ENCODE assay signal across 8 cellular contexts in genomic region chr9:97510797-97511761, GRCh38. TPM values are rescaled to one million over a fixed set of nuclear protein-coding genes. Genes with fewer than 3 reads are reported as not detected.
DNase-seq lines count a peak whose midpoint lies in the region; ATAC-seq, FAIRE-seq and TF ChIP-seq lines count a peak whose summit lies in the region.

No MANE protein-coding gene starts in this region.

- H3K27ac ChIP-seq in ascending aorta, result peak overlapping the region; percentile 50 to 53
- peak overlapping the region in 1 of 4 donors; percentile 58 for H3K27ac ChIP-seq in pancreas
- H3K27ac ChIP-seq in suprapubic skin, result no peak overlapping the region
- no peak overlapping the region for H3K27ac ChIP-seq in CD4-positive, alpha-beta T cell (ENCODE audit: low read depth, low read length)

- H3K27me3 Mint-ChIP-seq in activated CD8-positive, alpha-beta T cell treated with anti-CD3 and anti-CD28 coated beads for 36 hours, result peaks cover 4% of the 10 kb centered on the region
- H3K27me3 Mint-ChIP-seq in activated CD8-positive, alpha-beta T cell treated with anti-CD3 and anti-CD28 coated beads, Interleukin-2, amount 10 ng/mL, durations not matched to agents 7 days and 5 days (ENCODE audit: low read depth), result peaks cover 6% of the 10 kb centered on the region
- peaks cover 22% of the 10 kb centered on the region for H3K27me3 Mint-ChIP-seq in CD4-positive, alpha-beta T cell

- peak; percentile 83 for ATAC-seq in activated CD8-positive, alpha-beta T cell treated with anti-CD3 and anti-CD28 coated beads for 36 hours
- no peak for ATAC-seq in activated CD8-positive, alpha-beta T cell treated with anti-CD3 and anti-CD28 coated beads, Interleukin-2, amount 10 ng/mL, durations not matched to agents 7 days and 5 days
- ATAC-seq in HG02852 (IDR thresholded peaks at IDR 0.05; ENCODE audit: unreplicated experiment) (peak; percentile 80), pancreas (peak in 3 of 4 donors; percentile 50 to 80 (median 73))
- ATAC-seq in CD4-positive, alpha-beta T cell (ENCODE audit: poor library complexity), result no peak

- peak; percentile 40 for DNase-seq in activated CD8-positive, alpha-beta T cell treated with anti-CD3 and anti-CD28 coated beads for 36 hours
- DNase-seq in activated CD8-positive, alpha-beta T cell treated with anti-CD3 and anti-CD28 coated beads, Interleukin-2, amount 10 ng/mL, durations not matched to agents 7 days and 5 days, result no peak
- DNase-seq in ascending aorta (ENCODE audit: low spot score in 2 of 2), result peak in 1 of 2 donors; percentile 63
- DNase-seq in pancreas, result no peak
- no peak for DNase-seq in suprapubic skin (ENCODE audit: low spot score in 2 of 2)
- DNase-seq in CD1c-positive myeloid dendritic cell (ENCODE audit: extremely low spot score), result no peak
- DNase-seq in CD4-positive, alpha-beta T cell, result no peak

- CTCF ChIA-PET in activated CD8-positive, alpha-beta T cell treated with anti-CD3 and anti-CD28 coated beads for 36 hours (lab: Charles Lee), result interaction anchor here (0.8 to 2.6 kb wide), 5 partner anchors 10 to 125 kb away, joined by 3 to 10 read pairs (median 4); no protein-coding TSS in a partner anchor
- CTCF ChIA-PET in activated CD8-positive, alpha-beta T cell treated with anti-CD3 and anti-CD28 coated beads, Interleukin-2, amount 10 ng/mL, durations not matched to agents 7 days and 5 days (lab: Charles Lee), result interaction anchor here (1.0 to 2.3 kb wide), 6 partner anchors 10 to 124 kb away, joined by 3 to 10 read pairs (median 4); partner anchors contain the start of gene TMOD1
- CTCF ChIA-PET in CD4-positive, alpha-beta T cell (lab: Charles Lee), result no interaction called here

- H3K27me3 ChIP-seq in ascending aorta (no peaks in the 10 kb centered on the region), pancreas (no peaks in the 10 kb centered on the region), suprapubic skin (no peaks in the 10 kb centered on the region)
- peaks cover 8% of the 10 kb centered on the region for H3K27me3 ChIP-seq in CD4-positive, alpha-beta T cell (ENCODE audit: control insufficient read depth, insufficient read depth, low read length)

- no peak overlapping the region for H3K4me3 Mint-ChIP-seq in activated CD8-positive, alpha-beta T cell treated with anti-CD3 and anti-CD28 coated beads for 36 hours
- H3K4me3 Mint-ChIP-seq in activated CD8-positive, alpha-beta T cell treated with anti-CD3 and anti-CD28 coated beads, Interleukin-2, amount 10 ng/mL, durations not matched to agents 7 days and 5 days, result no peak overlapping the region
- no peak overlapping the region for H3K4me3 Mint-ChIP-seq in CD4-positive, alpha-beta T cell

- no peaks in the 10 kb centered on the region for H3K36me3 Mint-ChIP-seq in activated CD8-positive, alpha-beta T cell treated with anti-CD3 and anti-CD28 coated beads for 36 hours (ENCODE audit: low read depth)
- H3K36me3 Mint-ChIP-seq in activated CD8-positive, alpha-beta T cell treated with anti-CD3 and anti-CD28 coated beads, Interleukin-2, amount 10 ng/mL, durations not matched to agents 7 days and 5 days (ENCODE audit: low read depth), result no peaks in the 10 kb centered on the region
- H3K36me3 Mint-ChIP-seq in CD4-positive, alpha-beta T cell (ENCODE audit: low read depth), result no peaks in the 10 kb centered on the region

- POLR2A ChIA-PET in activated CD8-positive, alpha-beta T cell treated with anti-CD3 and anti-CD28 coated beads for 36 hours (lab: Charles Lee), result interaction anchor here (0.6 to 1.5 kb wide), 3 partner anchors 9 to 48 kb away, joined by 3 to 4 read pairs (median 3); partner anchors contain the start of gene TMOD1
- POLR2A ChIA-PET in activated CD8-positive, alpha-beta T cell treated with anti-CD3 and anti-CD28 coated beads, Interleukin-2, amount 10 ng/mL, durations not matched to agents 7 days and 5 days (lab: Charles Lee), result interaction anchor here (1.1 kb wide), 1 partner anchor 15 kb away, joined by 4 read pairs; no protein-coding TSS in a partner anchor
- POLR2A ChIA-PET in CD4-positive, alpha-beta T cell (lab: Charles Lee), result no interaction called here

- WGBS in pancreas, 2 donors, result 81 to 90% methylated on average over 11 of the region's 11 CpGs
- 80% methylated on average over 11 of the region's 11 CpGs for WGBS in suprapubic skin

- intact Hi-C loops in activated CD8-positive, alpha-beta T cell treated with anti-CD3 and anti-CD28 coated beads for 36 hours (cut with micrococcal nuclease), result no loop called here
- intact Hi-C loops in ascending aorta (cut with DNase I) (no loop called here), pancreas (cut with DNase I) (no loop called here)
- intact Hi-C loops in CD4-positive, alpha-beta T cell (cut with DNase I, micrococcal nuclease), result no loop called here

- H3K4me3 ChIP-seq in ascending aorta (no peak overlapping the region), pancreas (no peak overlapping the region), suprapubic skin (no peak overlapping the region)

- no peaks in the 10 kb centered on the region for H3K9me3 Mint-ChIP-seq in activated CD8-positive, alpha-beta T cell treated with anti-CD3 and anti-CD28 coated beads for 36 hours
- no peaks in the 10 kb centered on the region for H3K9me3 Mint-ChIP-seq in activated CD8-positive, alpha-beta T cell treated with anti-CD3 and anti-CD28 coated beads, Interleukin-2, amount 10 ng/mL, durations not matched to agents 7 days and 5 days (ENCODE audit: insufficient read depth)
- no peaks in the 10 kb centered on the region for H3K9me3 Mint-ChIP-seq in CD4-positive, alpha-beta T cell

- no peak for TF ChIP-seq EP300 in suprapubic skin (IDR thresholded peaks at IDR 0.05)

- H3K27ac Mint-ChIP-seq in activated CD8-positive, alpha-beta T cell treated with anti-CD3 and anti-CD28 coated beads for 36 hours, result peak overlapping the region; percentile 47
- H3K27ac Mint-ChIP-seq in activated CD8-positive, alpha-beta T cell treated with anti-CD3 and anti-CD28 coated beads, Interleukin-2, amount 10 ng/mL, durations not matched to agents 7 days and 5 days, result no peak overlapping the region
- no peak overlapping the region for H3K27ac Mint-ChIP-seq in CD4-positive, alpha-beta T cell

- H3K36me3 ChIP-seq in ascending aorta (peaks cover 0 to 7% of the 10 kb centered on the region in 2 donors), pancreas (no peaks in the 10 kb centered on the region), suprapubic skin (no peaks in the 10 kb centered on the region)

- TF ChIP-seq CTCF in activated CD8-positive, alpha-beta T cell treated with anti-CD3 and anti-CD28 coated beads for 36 hours (IDR thresholded peaks at IDR 0.05), result no peak
- TF ChIP-seq CTCF in ascending aorta (IDR thresholded peaks at IDR 0.05), result no peak
- no peak for TF ChIP-seq CTCF in pancreas (IDR thresholded peaks at IDR 0.05)
- no peak for TF ChIP-seq CTCF in suprapubic skin (IDR thresholded peaks at IDR 0.05)
- TF ChIP-seq CTCF in CD4-positive, alpha-beta T cell (IDR thresholded peaks at IDR 0.05), result no peak

- peaks cover 0 to 15% of the 10 kb centered on the region in 2 donors for H3K4me1 ChIP-seq in ascending aorta
- H3K4me1 ChIP-seq in pancreas, result peaks cover 0 to 5% (median 0%) of the 10 kb centered on the region in 3 donors
- H3K4me1 ChIP-seq in suprapubic skin, result peaks cover 6% of the 10 kb centered on the region

- H3K4me1 Mint-ChIP-seq in activated CD8-positive, alpha-beta T cell treated with anti-CD3 and anti-CD28 coated beads for 36 hours (ENCODE audit: low read depth), result peaks cover 9% of the 10 kb centered on the region
- peaks cover 3% of the 10 kb centered on the region for H3K4me1 Mint-ChIP-seq in activated CD8-positive, alpha-beta T cell treated with anti-CD3 and anti-CD28 coated beads, Interleukin-2, amount 10 ng/mL, durations not matched to agents 7 days and 5 days (ENCODE audit: low read depth)
- no peaks in the 10 kb centered on the region for H3K4me1 Mint-ChIP-seq in CD4-positive, alpha-beta T cell (ENCODE audit: low read depth)

- no peaks in the 10 kb centered on the region for H3K9me3 ChIP-seq in ascending aorta
- H3K9me3 ChIP-seq in pancreas, result no peaks in the 10 kb centered on the region
- no peaks in the 10 kb centered on the region for H3K9me3 ChIP-seq in suprapubic skin
- H3K9me3 ChIP-seq in CD4-positive, alpha-beta T cell (ENCODE audit: control insufficient read depth, low read length), result no peaks in the 10 kb centered on the region

- no peak for FAIRE-seq in pancreas (lab: Jason Lieb, UNC)

- TF ChIP-seq POLR2A in suprapubic skin (IDR thresholded peaks at IDR 0.05), result no peak

RNA-seq across cellular contexts. Expression of gene TMOD1, which starts 9.6 kb away (rescaled TPM):
- under 1 TPM; 0.47 to 0.60 TPM for total RNA-seq in activated CD8-positive, alpha-beta T cell treated with anti-CD3 and anti-CD28 coated beads for 36 hours
- under 1 TPM; 0.16 to 0.29 TPM for total RNA-seq in activated CD8-positive, alpha-beta T cell treated with anti-CD3 and anti-CD28 coated beads, Interleukin-2, amount 10 ng/mL, durations not matched to agents 7 days and 5 days
- total RNA-seq in ascending aorta (17.1 TPM), pancreas (10 to 100 TPM in 4 of 6 donors, 1 to 10 TPM in 2; 8.4 to 17.0 (median 11.7) TPM), suprapubic skin (1 to 10 TPM; 1.9 to 4.4 (median 4.0) TPM)
- polyA plus RNA-seq in pancreas, result 10 to 100 TPM; 12.2 to 28.7 TPM
- under 1 TPM; 0.20 to 0.47 TPM for total RNA-seq in CD4-positive, alpha-beta T cell

Comparison
In these comparisons a context has a peak if more than half of its experiments do, and no peak if none do; other contexts are left out.
1. ATAC-seq: peak in activated CD8-positive, alpha-beta T cell treated with anti-CD3 and anti-CD28 coated beads for 36 hours (single experiment), HG02852 (single experiment) and pancreas (3 of 4); none in activated CD8-positive, alpha-beta T cell treated with anti-CD3 and anti-CD28 coated beads, Interleukin-2, amount 10 ng/mL, durations not matched to agents 7 days and 5 days (single experiment) and CD4-positive, alpha-beta T cell (single experiment).
2. H3K27ac ChIP-seq: peak in ascending aorta (2 of 2); none in suprapubic skin (single experiment) and CD4-positive, alpha-beta T cell (single experiment).